1 cellular context compared by ENCODE assay signal in genomic region chr1:25819496-25820246, GRCh38.
A peak's percentile ranks its signal among the peaks of the same experiment; 100 is the strongest.
TF ChIP-seq lines count a peak whose summit lies in the region.

TSS of gene MTFR1L (plus strand) at chr1:25819954. CDS start at chr1:25823105, 3,151 bp downstream.

TF ChIP-seq in HepG2, 621 proteins besides CTCF, POLR2A, EP300 and RAD21 (continued from another document and continues in another):
- TF ChIP-seq, protein P1, sequence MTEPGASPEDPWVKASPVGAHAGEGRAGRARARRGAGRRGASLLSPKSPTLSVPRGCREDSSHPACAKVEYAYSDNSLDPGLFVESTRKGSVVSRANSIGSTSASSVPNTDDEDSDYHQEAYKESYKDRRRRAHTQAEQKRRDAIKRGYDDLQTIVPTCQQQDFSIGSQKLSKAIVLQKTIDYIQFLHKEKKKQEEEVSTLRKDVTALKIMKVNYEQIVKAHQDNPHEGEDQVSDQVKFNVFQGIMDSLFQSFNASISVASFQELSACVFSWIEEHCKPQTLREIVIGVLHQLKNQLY (CRISPR knock-in tag; IDR thresholded peaks at IDR 0.05) = 0 out of 2 replicates have a peak, but pooled peaks have one; percentile 10
- TF ChIP-seq KLF16 (CRISPR knock-in tag; IDR thresholded peaks at IDR 0.05) (peak in 1 of 2 experiments; percentile 86; a peak in 2 of 4 replicates), KLF6 (CRISPR knock-in tag; IDR thresholded peaks at IDR 0.05) (peak; percentile 52; the same call in 1 of the 2 replicates), PRDM4 (CRISPR knock-in tag; IDR thresholded peaks at IDR 0.05; ENCODE audit: borderline replicate concordance) (no peak), TBX2 (CRISPR knock-in tag; IDR thresholded peaks at IDR 0.05; ENCODE audit: borderline replicate concordance) (peak; percentile 93), ZNF343 (CRISPR knock-in tag; IDR thresholded peaks at IDR 0.05) (peak; percentile 45; the same call in 1 of the 2 replicates), XRCC5 (optimal IDR thresholded peaks at IDR 0.05; ENCODE audit: low read length) (peak; percentile 14), HDAC2 (CRISPR knock-in tag; IDR thresholded peaks at IDR 0.05) (peak; percentile 75; the same call in 1 of the 2 replicates), SALL2 (CRISPR knock-in tag; IDR thresholded peaks at IDR 0.05) (peak; percentile 64), KIAA2018 (CRISPR knock-in tag; IDR thresholded peaks at IDR 0.05; ENCODE audit: borderline replicate concordance) (0 out of 2 replicates have a peak, but pooled peaks have one; percentile 74), GATAD2A (CRISPR knock-in tag; IDR thresholded peaks at IDR 0.05) (peak; percentile 52), ZNF232 (CRISPR knock-in tag; IDR thresholded peaks at IDR 0.05; ENCODE audit: borderline replicate concordance) (peak; percentile 61; the same call in 1 of the 2 replicates), MAZ (IDR thresholded peaks at IDR 0.05; ENCODE audit: borderline replicate concordance, low read depth, low read length) (peak; percentile 64; the same call in 1 of the 2 replicates), MAZ (CRISPR knock-in tag; IDR thresholded peaks at IDR 0.05; ENCODE audit: low read depth) (peak; percentile 88), ZNF282 (IDR thresholded peaks at IDR 0.05; ENCODE audit: partially characterized antibody) (no peak), SMAD1 (CRISPR knock-in tag; IDR thresholded peaks at IDR 0.05; ENCODE audit: borderline replicate concordance, low read depth) (0 out of 2 replicates have a peak, but pooled peaks have one; percentile 48), RFXANK (CRISPR knock-in tag; IDR thresholded peaks at IDR 0.05) (peak; percentile 27; the same call in 1 of the 2 replicates), HDAC1 (CRISPR knock-in tag; IDR thresholded peaks at IDR 0.05) (peak; percentile 76; the same call in 1 of the 2 replicates), HDAC6 (IDR thresholded peaks at IDR 0.05; ENCODE audit: low read depth, low read length) (no peak), NFYB (CRISPR knock-in tag; IDR thresholded peaks at IDR 0.05) (peak; percentile 9; the same call in 1 of the 2 replicates), RXRA (CRISPR knock-in tag; IDR thresholded peaks at IDR 0.05) (peak; percentile 87), TCF7 (IDR thresholded peaks at IDR 0.05; ENCODE audit: low read depth) (no peak), SOX13 (IDR thresholded peaks at IDR 0.05) (no peak), SOX13 (CRISPR knock-in tag; conservative IDR thresholded peaks at IDR 0.05 in 1 of 2, IDR thresholded peaks at IDR 0.05 in 1 of 2) (peak in 1 of 2 experiments; percentile 51; a peak in 2 of 4 replicates), NR2F6 (IDR thresholded peaks at IDR 0.05) (0 out of 2 replicates have a peak, but pooled peaks have one; percentile 26), NR2F6 (CRISPR knock-in tag; IDR thresholded peaks at IDR 0.05) (peak; percentile 79), MED8 (CRISPR knock-in tag; IDR thresholded peaks at IDR 0.05; ENCODE audit: insufficient replicate concordance) (peak; percentile 62), PREB (CRISPR knock-in tag; IDR thresholded peaks at IDR 0.05) (no peak), ELF3 (CRISPR knock-in tag; IDR thresholded peaks at IDR 0.05) (peak; percentile 48), ZNF891 (CRISPR knock-in tag; IDR thresholded peaks at IDR 0.05) (peak; percentile 87), ZNF205 (CRISPR knock-in tag; IDR thresholded peaks at IDR 0.05) (0 out of 2 replicates have a peak, but pooled peaks have one; percentile 48), KMT2A (CRISPR knock-in tag; IDR thresholded peaks at IDR 0.05) (peak; percentile 64; the same call in 1 of the 2 replicates), TBP (CRISPR knock-in tag; IDR thresholded peaks at IDR 0.05) (no peak), NONO (IDR thresholded peaks at IDR 0.05) (no peak), NONO (CRISPR knock-in tag; conservative IDR thresholded peaks at IDR 0.05) (peak; percentile 66; the same call in 1 of the 2 replicates), CEBPG (CRISPR knock-in tag; IDR thresholded peaks at IDR 0.05) (no peak)
- TF ChIP-seq, protein P2, sequence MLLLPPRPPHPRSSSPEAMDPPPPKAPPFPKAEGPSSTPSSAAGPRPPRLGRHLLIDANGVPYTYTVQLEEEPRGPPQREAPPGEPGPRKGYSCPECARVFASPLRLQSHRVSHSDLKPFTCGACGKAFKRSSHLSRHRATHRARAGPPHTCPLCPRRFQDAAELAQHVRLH (CRISPR knock-in tag; IDR thresholded peaks at IDR 0.05; ENCODE audit: borderline replicate concordance, low read depth) = peak; percentile 79
- TF ChIP-seq, protein P3, sequence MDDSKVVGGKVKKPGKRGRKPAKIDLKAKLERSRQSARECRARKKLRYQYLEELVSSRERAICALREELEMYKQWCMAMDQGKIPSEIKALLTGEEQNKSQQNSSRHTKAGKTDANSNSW (CRISPR knock-in tag; IDR thresholded peaks at IDR 0.05; ENCODE audit: borderline replicate concordance) = 0 out of 2 replicates have a peak, but pooled peaks have one; percentile 23
- TF ChIP-seq, protein P4, sequence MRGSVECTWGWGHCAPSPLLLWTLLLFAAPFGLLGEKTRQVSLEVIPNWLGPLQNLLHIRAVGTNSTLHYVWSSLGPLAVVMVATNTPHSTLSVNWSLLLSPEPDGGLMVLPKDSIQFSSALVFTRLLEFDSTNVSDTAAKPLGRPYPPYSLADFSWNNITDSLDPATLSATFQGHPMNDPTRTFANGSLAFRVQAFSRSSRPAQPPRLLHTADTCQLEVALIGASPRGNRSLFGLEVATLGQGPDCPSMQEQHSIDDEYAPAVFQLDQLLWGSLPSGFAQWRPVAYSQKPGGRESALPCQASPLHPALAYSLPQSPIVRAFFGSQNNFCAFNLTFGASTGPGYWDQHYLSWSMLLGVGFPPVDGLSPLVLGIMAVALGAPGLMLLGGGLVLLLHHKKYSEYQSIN (CRISPR knock-in tag; IDR thresholded peaks at IDR 0.05; ENCODE audit: borderline replicate concordance) = no peak
- TF ChIP-seq, protein P5, sequence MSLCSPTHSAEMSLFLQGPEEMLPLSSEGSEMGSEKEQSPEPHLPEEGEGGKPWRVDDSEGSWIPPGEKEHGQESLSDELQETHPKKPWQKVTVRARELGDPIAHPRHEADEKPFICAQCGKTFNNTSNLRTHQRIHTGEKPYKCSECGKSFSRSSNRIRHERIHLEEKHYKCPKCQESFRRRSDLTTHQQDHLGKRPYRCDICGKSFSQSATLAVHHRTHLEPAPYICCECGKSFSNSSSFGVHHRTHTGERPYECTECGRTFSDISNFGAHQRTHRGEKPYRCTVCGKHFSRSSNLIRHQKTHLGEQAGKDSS (CRISPR knock-in tag; IDR thresholded peaks at IDR 0.05; ENCODE audit: borderline replicate concordance, low read depth) = peak; percentile 67; the same call in 1 of the 2 replicates
- TF ChIP-seq, protein P6, sequence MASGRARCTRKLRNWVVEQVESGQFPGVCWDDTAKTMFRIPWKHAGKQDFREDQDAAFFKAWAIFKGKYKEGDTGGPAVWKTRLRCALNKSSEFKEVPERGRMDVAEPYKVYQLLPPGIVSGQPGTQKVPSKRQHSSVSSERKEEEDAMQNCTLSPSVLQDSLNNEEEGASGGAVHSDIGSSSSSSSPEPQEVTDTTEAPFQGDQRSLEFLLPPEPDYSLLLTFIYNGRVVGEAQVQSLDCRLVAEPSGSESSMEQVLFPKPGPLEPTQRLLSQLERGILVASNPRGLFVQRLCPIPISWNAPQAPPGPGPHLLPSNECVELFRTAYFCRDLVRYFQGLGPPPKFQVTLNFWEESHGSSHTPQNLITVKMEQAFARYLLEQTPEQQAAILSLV (CRISPR knock-in tag; IDR thresholded peaks at IDR 0.05; ENCODE audit: borderline replicate concordance) = peak; percentile 37
- TF ChIP-seq, protein P7, sequence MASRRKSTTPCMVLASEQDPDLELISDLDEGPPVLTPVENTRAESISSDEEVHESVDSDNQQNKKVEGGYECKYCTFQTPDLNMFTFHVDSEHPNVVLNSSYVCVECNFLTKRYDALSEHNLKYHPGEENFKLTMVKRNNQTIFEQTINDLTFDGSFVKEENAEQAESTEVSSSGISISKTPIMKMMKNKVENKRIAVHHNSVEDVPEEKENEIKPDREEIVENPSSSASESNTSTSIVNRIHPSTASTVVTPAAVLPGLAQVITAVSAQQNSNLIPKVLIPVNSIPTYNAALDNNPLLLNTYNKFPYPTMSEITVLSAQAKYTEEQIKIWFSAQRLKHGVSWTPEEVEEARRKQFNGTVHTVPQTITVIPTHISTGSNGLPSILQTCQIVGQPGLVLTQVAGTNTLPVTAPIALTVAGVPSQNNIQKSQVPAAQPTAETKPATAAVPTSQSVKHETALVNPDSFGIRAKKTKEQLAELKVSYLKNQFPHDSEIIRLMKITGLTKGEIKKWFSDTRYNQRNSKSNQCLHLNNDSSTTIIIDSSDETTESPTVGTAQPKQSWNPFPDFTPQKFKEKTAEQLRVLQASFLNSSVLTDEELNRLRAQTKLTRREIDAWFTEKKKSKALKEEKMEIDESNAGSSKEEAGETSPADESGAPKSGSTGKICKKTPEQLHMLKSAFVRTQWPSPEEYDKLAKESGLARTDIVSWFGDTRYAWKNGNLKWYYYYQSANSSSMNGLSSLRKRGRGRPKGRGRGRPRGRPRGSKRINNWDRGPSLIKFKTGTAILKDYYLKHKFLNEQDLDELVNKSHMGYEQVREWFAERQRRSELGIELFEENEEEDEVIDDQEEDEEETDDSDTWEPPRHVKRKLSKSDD (CRISPR knock-in tag; IDR thresholded peaks at IDR 0.05; ENCODE audit: low read depth) = peak; percentile 21; the same call in 1 of the 2 replicates
